ENCODE assay signal across 8 cellular contexts in genomic region chr10:132536241-132536963, GRCh38. TPM values are rescaled to one million over a fixed set of nuclear protein-coding genes. Genes with fewer than 3 reads are reported as not detected.
DNase-seq lines count a peak whose midpoint lies in the region; ATAC-seq, FAIRE-seq and TF ChIP-seq lines count a peak whose summit lies in the region.

No MANE protein-coding gene starts in this region.

- in situ Hi-C loops in astrocyte of the cerebellum (cut with HindIII; ENCODE audit: low sequenced_read_pairs), result no loop called here

- H3K9me3 Mint-ChIP-seq in stimulated activated naive B cell treated with anti-CD40 and anti-IgM and Interleukin-4, amounts not matched to agents 10 μg/mL and 1 μg/mL and 100 μg/mL, for 72 hours, result peaks cover 4% of the 10 kb centered on the region in 2 donors

- H3K4me3 ChIP-seq in astrocyte of the cerebellum (ENCODE audit: low read depth, low read length) (peak overlapping the region; percentile 52), kidney (ENCODE audit: low read length in 2 of 2) (peak overlapping the region; percentile 58 to 66)

- no peaks in the 10 kb centered on the region for H3K9me3 ChIP-seq in kidney (ENCODE audit: control insufficient read depth in 1 of 2, low read length in 2 of 2)

- peak overlapping the region; percentile 65 to 77 for H3K9ac ChIP-seq in kidney (ENCODE audit: low read length in 2 of 2)

- peaks cover 16 to 33% of the 10 kb centered on the region in 2 donors for H3K4me1 ChIP-seq in kidney (ENCODE audit: control insufficient read depth in 1 of 2, insufficient read depth in 1 of 2, low read depth in 1 of 2, low read length in 2 of 2)

- peaks cover 12 to 24% of the 10 kb centered on the region in 2 donors for H3K36me3 Mint-ChIP-seq in stimulated activated naive B cell treated with anti-CD40 and anti-IgM and Interleukin-4, amounts not matched to agents 10 μg/mL and 1 μg/mL and 100 μg/mL, for 72 hours

- no peak overlapping the region for H3K27ac Mint-ChIP-seq in stimulated activated naive B cell treated with anti-CD40 and anti-IgM and Interleukin-4, amounts not matched to agents 10 μg/mL and 1 μg/mL and 100 μg/mL, for 72 hours

- peaks cover 0 to 4% of the 10 kb centered on the region in 2 donors for H3K27me3 Mint-ChIP-seq in stimulated activated naive B cell treated with anti-CD40 and anti-IgM and Interleukin-4, amounts not matched to agents 10 μg/mL and 1 μg/mL and 100 μg/mL, for 72 hours

- intact Hi-C loops in kidney (cut with DNase I), result no loop called here

- peak; percentile 37 to 49 for DNase-seq in NCI-H526 (lab: John Stamatoyannopoulos, UW)
- no peak for DNase-seq in NCI-H526 treated with DMSO at 0.1 percent for 48 hours (lab: John Stamatoyannopoulos, UW)
- peak; percentile 53 for DNase-seq in HuH-7 (ENCODE audit: low spot score)
- DNase-seq in astrocyte of the cerebellum (ENCODE audit: low read depth), result no peak
- peak; percentile 81 for DNase-seq in kidney
- DNase-seq in stimulated activated naive B cell treated with anti-CD40 and anti-IgM and Interleukin-4, amounts not matched to agents 10 μg/mL and 1 μg/mL and 100 μg/mL, for 72 hours, result no peak
- DNase-seq in GM10266 (ENCODE audit: extremely low spot score), result no peak
- DNase-seq in glomerular visceral epithelial cell (ENCODE audit: extremely low spot score), result no peak

- H3K4me3 Mint-ChIP-seq in stimulated activated naive B cell treated with anti-CD40 and anti-IgM and Interleukin-4, amounts not matched to agents 10 μg/mL and 1 μg/mL and 100 μg/mL, for 72 hours, result peak overlapping the region; percentile 67 to 78

- H3K27ac ChIP-seq in kidney (ENCODE audit: low read depth in 2 of 2, low read length in 2 of 2), result peak overlapping the region; percentile 71 to 86

- FAIRE-seq in kidney (lab: Jason Lieb, UNC), result no peak

- ATAC-seq in stimulated activated naive B cell treated with anti-CD40 and anti-IgM and Interleukin-4, amounts not matched to agents 10 μg/mL and 1 μg/mL and 100 μg/mL, for 72 hours (replicated peaks), result peak in 1 of 2 donors; percentile 3

- H3K36me3 ChIP-seq in kidney (ENCODE audit: control insufficient read depth in 1 of 2, insufficient read depth in 2 of 2, low read length in 2 of 2), result no peaks in the 10 kb centered on the region

- peaks cover 42 to 57% of the 10 kb centered on the region in 2 donors for H3K4me1 Mint-ChIP-seq in stimulated activated naive B cell treated with anti-CD40 and anti-IgM and Interleukin-4, amounts not matched to agents 10 μg/mL and 1 μg/mL and 100 μg/mL, for 72 hours

- TF ChIP-seq CTCF in astrocyte of the cerebellum (IDR thresholded peaks at IDR 0.05; ENCODE audit: low read depth, low read length, missing control alignments), result no peak
- TF ChIP-seq CTCF in kidney (IDR thresholded peaks at IDR 0.05; ENCODE audit: borderline replicate concordance, extremely low read depth, insufficient read depth), result no peak
- no peak for TF ChIP-seq CTCF in GM10266 (IDR thresholded peaks at IDR 0.05; ENCODE audit: control insufficient read depth, insufficient read depth, low read depth, missing control alignments)

RNA-seq across cellular contexts. Expression of gene INPP5A, which starts 1.2 kb away (rescaled TPM):
- total RNA-seq in kidney, result 40.3 TPM
- 20.8 TPM for polyA plus RNA-seq in kidney (ENCODE audit: insufficient read depth, low read depth, low replicate concordance)

Comparison
In these comparisons a context has a peak if more than half of its experiments do, and no peak if none do; other contexts are left out.
1. DNase-seq: peak in NCI-H526 (2 of 2), HuH-7 (single experiment) and kidney (single experiment); none in NCI-H526 treated with DMSO at 0.1 percent for 48 hours (single experiment), astrocyte of the cerebellum (single experiment), stimulated activated naive B cell treated with anti-CD40 and anti-IgM and Interleukin-4, amounts not matched to agents 10 μg/mL and 1 μg/mL and 100 μg/mL, for 72 hours (single experiment), GM10266 (single experiment) and glomerular visceral epithelial cell (single experiment).